Comparison of ENCODE assay signal across 8 cellular contexts in the genomic region with DNA sequence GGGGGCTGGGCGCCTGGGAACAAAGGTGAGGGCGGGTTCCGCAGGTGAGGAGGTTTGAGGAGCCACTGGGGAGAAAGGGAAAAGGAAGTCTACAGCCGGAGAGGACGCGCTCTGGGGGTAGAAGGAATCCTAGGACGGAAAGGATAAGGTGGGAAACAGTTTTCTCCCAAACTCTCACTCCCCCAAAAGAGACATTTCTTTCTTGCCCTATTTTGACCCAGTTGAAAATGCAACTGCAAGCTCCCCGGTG. TPM values are rescaled to one million over a fixed set of nuclear protein-coding genes. Genes with fewer than 3 reads are reported as not detected.
DNase-seq lines count a peak whose midpoint lies in the region; ATAC-seq, FAIRE-seq and TF ChIP-seq lines count a peak whose summit lies in the region.

No MANE protein-coding gene starts in this region.

- H3K36me3 ChIP-seq in PC-9 (ENCODE audit: low read depth) (peaks cover 23% of the 10 kb centered on the region; the same call in 1 of the 2 replicates), pancreas (no peaks in the 10 kb centered on the region)

- CTCF ChIA-PET in PC-9 (lab: Charles Lee): no interaction called here

- no peaks in the 10 kb centered on the region for H3K27me3 ChIP-seq in PC-9 (ENCODE audit: insufficient read depth, low read depth)
- H3K27me3 ChIP-seq in pancreas: no peaks in the 10 kb centered on the region

- no peaks in the 10 kb centered on the region for H3K9me3 ChIP-seq in PC-9 (ENCODE audit: insufficient read depth, low read depth)
- H3K9me3 ChIP-seq in pancreas: no peaks in the 10 kb centered on the region

- no peaks in the 10 kb centered on the region for H3K9me2 ChIP-seq in PC-9 (ENCODE audit: insufficient read depth)

- H3K4me1 ChIP-seq in PC-9 (replicated peaks; ENCODE audit: insufficient read depth) (peaks cover 42% of the 10 kb centered on the region), pancreas (peaks cover 42 to 48% (median 42%) of the 10 kb centered on the region in 3 donors)

- TF ChIP-seq CTCF in PC-9 (conservative IDR thresholded peaks at IDR 0.05) (no peak), epithelial cell of esophagus (IDR thresholded peaks at IDR 0.05; ENCODE audit: insufficient read depth, low read depth, low read length, missing control alignments) (no peak), pancreas (IDR thresholded peaks at IDR 0.05) (no peak)

- H3K79me2 ChIP-seq in PC-9 (ENCODE audit: low read depth): peaks cover 83% of the 10 kb centered on the region

- intact Hi-C loops in PC-9 (cut with micrococcal nuclease; ENCODE audit: unreplicated experiment): loop anchor here (1.0 to 2.0 kb wide), 2 partner anchors 20 to 171 kb away; a partner anchor contains a TSS
- intact Hi-C loops in pancreas (cut with DNase I): loop anchor here in 1 of 3 donors (10.0 kb wide), 1 partner anchor 66 kb away; no protein-coding TSS in a partner anchor

- peak; percentile 6 to 16 (median 9) for ATAC-seq in pancreas
- ATAC-seq in GM21447 (IDR thresholded peaks at IDR 0.05; ENCODE audit: unreplicated experiment): no peak

- peak overlapping the region; percentile 100 for H3K4me3 ChIP-seq in PC-9
- peak overlapping the region; percentile 81 for H3K4me3 ChIP-seq in epithelial cell of esophagus (ENCODE audit: low read length)
- peak overlapping the region; percentile 44 to 93 (median 86) for H3K4me3 ChIP-seq in pancreas

- peaks cover 11% of the 10 kb centered on the region for H4K20me1 ChIP-seq in PC-9 (ENCODE audit: insufficient read depth)

- TSS peak; percentile 15 for BruUV-seq in PC-9 (replicated peaks; lab: Mats Ljungman, UMichigan)

- FAIRE-seq in pancreas (lab: Jason Lieb, UNC): no peak

- H3K4me2 ChIP-seq in PC-9: peak overlapping the region; percentile 79

- DNase-seq in NCI-H1092 treated with DMSO at 0.1 percent for 48 hours (lab: John Stamatoyannopoulos, UW) (peak; percentile 80), NCI-H1092 (lab: John Stamatoyannopoulos, UW) (no peak), PC-9 (no peak), epithelial cell of esophagus (ENCODE audit: low read depth) (peak; percentile 70), pancreas (no peak), DMS79 (lab: John Stamatoyannopoulos, UW) (no peak)
- DNase-seq in activated CD8-positive, alpha-beta memory T cell treated with anti-CD3 and anti-CD28 coated beads, Interleukin-2, amount 50 U/mL, for 48 hours: no peak

- POLR2A ChIA-PET in PC-9 (lab: Charles Lee; ENCODE audit: unreplicated experiment): interaction anchor here (0.6 to 1.6 kb wide), 4 partner anchors 21 to 638 kb away, joined by 3 to 9 read pairs (median 6); no protein-coding TSS in a partner anchor

- H3F3A ChIP-seq in PC-9 (ENCODE audit: insufficient read depth, low read depth): peaks cover 16% of the 10 kb centered on the region

- H3K27ac ChIP-seq in PC-9 (peak overlapping the region; percentile 98), pancreas (peak overlapping the region; percentile 96 to 99 (median 98))

- 0% methylated on average over 8 of the region's 8 CpGs for WGBS in pancreas, 2 donors

- peak overlapping the region; percentile 96 for H2AFZ ChIP-seq in PC-9

RNA-seq across cellular contexts. Expression of a gene that starts 0.7 kb away (rescaled TPM):
- total RNA-seq in PC-9 (2021) (104 and 119 TPM in 2 replicates), pancreas (100 to 1,000 TPM; 107 to 147 (median 139) TPM)
- polyA plus RNA-seq in pancreas: 100 to 1,000 TPM in 1 of 2 donors, 10 to 100 TPM in 1; 98.7 to 161 TPM

RNA-seq across cellular contexts. Expression of a gene that starts 0.7 kb away (rescaled TPM):
- total RNA-seq in PC-9 (2021) (7.0 and 7.1 TPM in 2 replicates), pancreas (10 to 100 TPM; 11.3 to 18.9 (median 15.0) TPM)
- polyA plus RNA-seq in pancreas: 10 to 100 TPM in 1 of 2 donors, 1 to 10 TPM in 1; 4.9 to 10.1 TPM

Comparison
In these comparisons a context has a peak if more than half of its experiments do, and no peak if none do; other contexts are left out.
1. DNase-seq: peak in NCI-H1092 treated with DMSO at 0.1 percent for 48 hours (single experiment) and epithelial cell of esophagus (single experiment); none in NCI-H1092 (single experiment), PC-9 (0 of 2), pancreas (0 of 6), DMS79 (single experiment) and activated CD8-positive, alpha-beta memory T cell treated with anti-CD3 and anti-CD28 coated beads, Interleukin-2, amount 50 U/mL, for 48 hours (single experiment).
2. Peak in every context shown above with its lines, with median percentiles within 50 percentile points of each other: H3K4me3 ChIP-seq.